In the genomic region with DNA sequence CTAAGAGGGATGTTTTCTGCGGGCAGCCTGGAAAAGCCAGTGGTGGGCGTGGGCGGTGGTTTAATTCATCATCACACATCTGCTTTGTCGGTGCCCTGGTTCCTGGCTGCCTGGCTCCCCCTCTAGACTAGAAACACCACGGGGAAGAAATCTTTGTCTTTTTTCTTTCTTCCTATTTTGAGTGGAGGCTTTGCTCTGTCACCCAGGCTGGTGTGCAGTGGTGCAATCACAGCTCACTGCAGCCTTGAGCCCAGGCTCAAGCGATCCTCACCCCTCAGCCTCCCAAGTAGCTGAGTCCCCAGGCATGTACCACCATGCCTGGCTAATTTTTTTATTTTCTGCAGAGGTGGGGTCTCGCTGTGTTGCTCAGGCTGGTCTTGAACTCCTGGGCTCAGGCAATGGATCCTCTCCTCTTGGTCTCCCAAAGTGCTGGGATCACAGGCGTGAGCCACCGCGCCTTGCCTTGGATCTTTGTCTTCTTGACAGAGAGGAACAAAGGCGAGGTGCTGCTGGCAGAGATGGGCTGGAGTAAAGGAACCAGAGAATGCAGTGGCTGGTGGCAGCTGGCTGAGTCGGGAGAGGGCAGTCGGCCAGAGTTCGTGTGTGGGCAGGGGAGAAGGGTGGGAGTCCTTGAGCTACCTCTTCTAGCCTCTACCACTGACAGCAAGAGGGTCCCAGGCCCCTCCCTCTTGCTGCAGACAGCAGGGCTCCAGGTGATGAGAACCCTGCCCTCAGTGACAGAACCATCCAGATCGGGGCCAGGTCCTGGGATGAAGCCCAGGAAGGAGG, we compare ENCODE assay signal across 1 cellular context.
TF ChIP-seq lines count a peak whose summit lies in the region.

No MANE protein-coding gene starts in this region.

TF ChIP-seq in H1, 55 proteins besides CTCF, POLR2A, EP300 and RAD21 (continued from another document):
- no peak for TF ChIP-seq CBX5 (IDR thresholded peaks at IDR 0.05; ENCODE audit: low read depth, low read length)
TF ChIP-seq in H1: peak in this region for 0.
